25 cellular contexts compared by ENCODE assay signal in the genomic region with DNA sequence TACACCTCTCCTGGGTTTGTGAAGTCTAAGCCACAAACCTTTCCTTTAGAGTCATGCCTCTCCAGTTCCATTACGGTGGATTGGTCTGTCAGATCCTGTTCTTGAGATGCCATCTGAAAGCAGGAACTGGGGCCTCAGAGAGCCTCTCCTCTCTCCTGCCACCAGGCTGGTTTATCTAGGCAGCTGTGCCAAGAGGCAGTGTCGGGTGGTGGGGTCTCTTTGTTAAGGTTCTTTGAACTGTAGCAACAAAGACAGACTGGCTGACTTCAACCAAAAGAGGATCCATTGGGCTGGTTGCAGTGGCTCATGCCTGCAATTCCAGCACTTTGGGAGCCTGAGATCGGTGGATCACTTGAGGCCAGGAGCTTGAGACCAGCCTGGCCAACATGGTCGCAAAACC.
DNase-seq lines count a peak whose midpoint lies in the region; ATAC-seq, FAIRE-seq and TF ChIP-seq lines count a peak whose summit lies in the region.
"Had no signal": no experiment of that assay in that cellular context is flagged by ENCODE, and none has a peak within 500 bp of the region (broad histone marks: within the 10 kb centered on the region; RNA-seq: fewer than 3 reads in every experiment).

No MANE protein-coding gene starts in this region.

- H3K27me3 ChIP-seq in left ventricle myocardium inferior (ENCODE audit: low read depth): no peaks in the 10 kb centered on the region
- H3K27me3 ChIP-seq in fibroblast of lung (ENCODE audit: control insufficient read depth, insufficient read depth, low read length): no peaks in the 10 kb centered on the region
- no peaks in the 10 kb centered on the region for H3K27me3 ChIP-seq in sigmoid colon
- no peaks in the 10 kb centered on the region for H3K27me3 ChIP-seq in pancreas
- H3K27me3 ChIP-seq: MG63, neutrophil, right lobe of liver had no signal

- intact Hi-C loops in left ventricle myocardium inferior (cut with micrococcal nuclease) (no loop called here), Right ventricle myocardium superior (cut with DNase I) (no loop called here), sigmoid colon (cut with DNase I) (loop anchor here (5.0 kb wide), 2 partner anchors 81 to 166 kb away; no protein-coding TSS in a partner anchor), pancreas (cut with DNase I) (no loop called here)

- no peak for ATAC-seq in Right ventricle myocardium superior (ENCODE audit: poor library complexity)
- ATAC-seq in pancreas: no peak
- ATAC-seq: activated naive CD4-positive, alpha-beta T cell treated with anti-CD3 and anti-CD28 coated beads, Interleukin-2, amount 50 U/mL, for 72 hours; activated T-cell treated with anti-CD3 and anti-CD28 coated beads, Interleukin-2, amount 50 U/mL, for 72 hours; left lobe of liver; mucosa of descending colon had no signal

- no peaks in the 10 kb centered on the region for H4K20me1 ChIP-seq in fibroblast of lung (ENCODE audit: control insufficient read depth, extremely low read depth, insufficient read depth, low read length)

- no peak overlapping the region for H3K4me3 ChIP-seq in left ventricle myocardium inferior
- no peak overlapping the region for H3K4me3 ChIP-seq in fibroblast of lung (replicated peaks in 1 of 4; ENCODE audit: control extremely low read depth in 1 of 4, insufficient read depth in 1 of 4, low read depth in 3 of 4, low read length in 4 of 4)
- H3K4me3 ChIP-seq in sigmoid colon: no peak overlapping the region
- no peak overlapping the region for H3K4me3 ChIP-seq in pancreas
- H3K4me3 ChIP-seq: MG63, mucosa of descending colon, right lobe of liver had no signal

- H3K36me3 ChIP-seq in left ventricle myocardium inferior: no peaks in the 10 kb centered on the region
- no peaks in the 10 kb centered on the region for H3K36me3 ChIP-seq in fibroblast of lung (ENCODE audit: control insufficient read depth, insufficient read depth, low read length)
- H3K36me3 ChIP-seq in sigmoid colon: no peaks in the 10 kb centered on the region
- H3K36me3 ChIP-seq in pancreas: no peaks in the 10 kb centered on the region
- H3K36me3 ChIP-seq: MG63, right lobe of liver had no signal

- no peak overlapping the region for H2AFZ ChIP-seq in fibroblast of lung (ENCODE audit: low read length)

- peaks cover 59% of the 10 kb centered on the region for H3K4me1 ChIP-seq in left ventricle myocardium inferior
- H3K4me1 ChIP-seq in fibroblast of lung (ENCODE audit: control insufficient read depth, extremely low read depth, insufficient read depth, low read length): peaks cover 42% of the 10 kb centered on the region
- peaks cover 0 to 58% (median 51%) of the 10 kb centered on the region in 4 donors for H3K4me1 ChIP-seq in sigmoid colon
- H3K4me1 ChIP-seq in pancreas: no peaks in the 10 kb centered on the region
- H3K4me1 ChIP-seq: right lobe of liver had no signal

- WGBS in sigmoid colon, 2 donors: 92 to 98% methylated on average over 4 of the region's 4 CpGs
- WGBS in pancreas, 2 donors: 94 to 98% methylated on average over 4 of the region's 4 CpGs

- H3K79me2 ChIP-seq in fibroblast of lung (ENCODE audit: control insufficient read depth, insufficient read depth, low read length): no peaks in the 10 kb centered on the region

- TF ChIP-seq EP300 in sigmoid colon (IDR thresholded peaks at IDR 0.05): no peak

- H3K9me3 ChIP-seq in left ventricle myocardium inferior (replicated peaks) (no peaks in the 10 kb centered on the region), fibroblast of lung (ENCODE audit: control insufficient read depth, insufficient read depth, low read depth, low read length) (no peaks in the 10 kb centered on the region), sigmoid colon (no peaks in the 10 kb centered on the region), pancreas (no peaks in the 10 kb centered on the region)
- H3K9me3 ChIP-seq: MG63, mucosa of descending colon, neutrophil, right lobe of liver had no signal

- no peak overlapping the region for H3K4me2 ChIP-seq in fibroblast of lung (ENCODE audit: extremely low read depth, insufficient read depth, low read length)

- DNase-seq in left ventricle myocardium inferior: no peak
- no peak for DNase-seq in Right ventricle myocardium superior
- DNase-seq in fibroblast of lung (ENCODE audit: low read depth in 2 of 2): no peak
- DNase-seq in sigmoid colon: peak; percentile 59
- DNase-seq in mucosa of gallbladder (ENCODE audit: low spot score): no peak
- DNase-seq in HTR-8/SVneo (ENCODE audit: insufficient read length, low spot score): no peak
- DNase-seq in germinal center (ENCODE audit: low spot score): no peak
- no peak for DNase-seq in pancreas
- DNase-seq: activated CD8-positive, alpha-beta memory T cell treated with anti-CD3 and anti-CD28 coated beads for 24 hours; activated T-cell treated with anti-CD3 and anti-CD28 coated beads, Interleukin-2, amount 50 U/mL, for 72 hours; CD4-positive, CD25-positive, alpha-beta regulatory T cell; GF-D8; H9; MG63; NCI-H1436; NCI-H774; stimulated activated CD4-positive, alpha-beta T cell treated with anti-CD3 and anti-CD28 coated beads, Interleukin-2, amount 100 ng/mL, for 24 hours; T-helper 9 cell had no signal

- TF ChIP-seq POLR2A in sigmoid colon (IDR thresholded peaks at IDR 0.05): no peak

- H3K9ac ChIP-seq in fibroblast of lung (ENCODE audit: insufficient read depth, low read length): no peak overlapping the region

- TF ChIP-seq CTCF in left ventricle myocardium inferior (IDR thresholded peaks at IDR 0.05; ENCODE audit: borderline replicate concordance) (no peak), fibroblast of lung (conservative IDR thresholded peaks at IDR 0.05 in 1 of 2, IDR thresholded peaks at IDR 0.05 in 1 of 2; ENCODE audit: low read depth in 1 of 2, low read length in 2 of 2) (no peak), sigmoid colon (IDR thresholded peaks at IDR 0.05) (no peak), pancreas (IDR thresholded peaks at IDR 0.05) (no peak)

- FAIRE-seq in HTR-8/SVneo (lab: Jason Lieb, UNC): no peak
- no peak for FAIRE-seq in pancreas (lab: Jason Lieb, UNC)
- FAIRE-seq: frontal cortex, urothelium cell line had no signal

- H3K27ac ChIP-seq in left ventricle myocardium inferior (replicated peaks) (peak overlapping the region; percentile 95), fibroblast of lung (ENCODE audit: insufficient read depth, low read length) (peak overlapping the region; percentile 96), sigmoid colon (peak overlapping the region; percentile 84 to 93 (median 88)), pancreas (no peak overlapping the region)
- H3K27ac ChIP-seq: neutrophil, right lobe of liver had no signal

Comparison
In these comparisons a context has a peak if more than half of its experiments do, and no peak if none do; other contexts are left out.
1. H3K27ac ChIP-seq: peak in left ventricle myocardium inferior (single experiment), fibroblast of lung (single experiment) and sigmoid colon (4 of 4); none in pancreas (0 of 4).